ENCODE assay signal across 22 cellular contexts in genomic region chr12:4172999-4173398, GRCh38.
DNase-seq lines count a peak whose midpoint lies in the region; TF ChIP-seq lines count a peak whose summit lies in the region.
"Had no signal": no experiment of that assay in that cellular context is flagged by ENCODE, and none has a peak within 500 bp of the region (broad histone marks: within the 10 kb centered on the region; RNA-seq: fewer than 3 reads in every experiment).

No MANE protein-coding gene starts in this region.

- no peaks in the 10 kb centered on the region for H3K4me1 ChIP-seq in parathyroid adenoma
- H3K4me1 ChIP-seq: lower lobe of right lung had no signal

- 45 to 64% methylated on average over 4 of the region's 4 CpGs for WGBS in lower leg skin, 2 donors

- H3K27me3 ChIP-seq in parathyroid adenoma (ENCODE audit: control insufficient read depth, insufficient read depth, low read length): no peaks in the 10 kb centered on the region
- H3K27me3 ChIP-seq: BLaER1 treated with 17β-estradiol and CSF1 and Interleukin-3, amounts not matched to agents 10 nM and 100 nM had no signal

- H3K9ac ChIP-seq in parathyroid adenoma: no peak overlapping the region
- H3K9ac ChIP-seq: BLaER1 treated with 17β-estradiol and CSF1 and Interleukin-3, amounts not matched to agents 10 nM and 100 nM had no signal

- no peaks in the 10 kb centered on the region for H3K79me2 ChIP-seq in parathyroid adenoma

- peak; percentile 77 for DNase-seq in EH (ENCODE audit: low read depth)
- peak; percentile 23 for DNase-seq in LHCN-M2 (ENCODE audit: low read depth)
- peak; percentile 14 for DNase-seq in choroid plexus epithelial cell (ENCODE audit: low read depth)
- DNase-seq in SW 1271 (lab: John Stamatoyannopoulos, UW): no peak
- DNase-seq in HK-2 (ENCODE audit: unreplicated experiment): no peak
- no peak for DNase-seq in lower leg skin (ENCODE audit: low spot score in 2 of 2)
- DNase-seq: activated CD4-positive, alpha-beta T cell treated with anti-CD3 and anti-CD28 coated beads, Interleukin-2, amount 50 U/mL, for 1 hour; activated CD8-positive, alpha-beta memory T cell treated with anti-CD3 and anti-CD28 coated beads, Interleukin-2, amount 50 U/mL, for 48 hours; H7; Karpas-422; kidney; lower lobe of right lung; mucosa of descending colon; NCI-H1105; NCI-H1930; NCI-H526; retina; SHP77; stimulated activated CD4-positive, alpha-beta T cell treated with anti-CD3 and anti-CD28 coated beads, Interleukin-2, amount 100 ng/mL, for 24 hours; T1000 had no signal

- intact Hi-C loops in lower leg skin (cut with DNase I; ENCODE audit: low total_unique reads): no loop called here

- no peak overlapping the region for H3K27ac ChIP-seq in parathyroid adenoma
- H3K27ac ChIP-seq: BLaER1 treated with 17β-estradiol and CSF1 and Interleukin-3, amounts not matched to agents 10 nM and 100 nM; lower lobe of right lung had no signal

- no peaks in the 10 kb centered on the region for H3K36me3 ChIP-seq in parathyroid adenoma (ENCODE audit: control insufficient read depth, insufficient read depth, low read length)
- H3K36me3 ChIP-seq: BLaER1 treated with 17β-estradiol and CSF1 and Interleukin-3, amounts not matched to agents 10 nM and 100 nM; lower lobe of right lung had no signal

- no peaks in the 10 kb centered on the region for H3K9me3 ChIP-seq in parathyroid adenoma (ENCODE audit: control insufficient read depth, low read length)
- H3K9me3 ChIP-seq: BLaER1 treated with 17β-estradiol and CSF1 and Interleukin-3, amounts not matched to agents 10 nM and 100 nM; lower lobe of right lung; mucosa of descending colon had no signal

- peak overlapping the region; percentile 17 for H3K4me2 ChIP-seq in parathyroid adenoma (ENCODE audit: low read length)
- H3K4me2 ChIP-seq: BLaER1 treated with 17β-estradiol and CSF1 and Interleukin-3, amounts not matched to agents 10 nM and 100 nM had no signal

- no peak for TF ChIP-seq POLR2A in lower leg skin (IDR thresholded peaks at IDR 0.05)

- H3K4me3 ChIP-seq in choroid plexus epithelial cell (ENCODE audit: low read depth, low read length) (no peak overlapping the region), parathyroid adenoma (ENCODE audit: low read depth, low read length) (no peak overlapping the region), lower leg skin (ENCODE audit: low read depth, poor library complexity, severe bottlenecking) (no peak overlapping the region)
- H3K4me3 ChIP-seq: BLaER1 treated with 17β-estradiol and CSF1 and Interleukin-3, amounts not matched to agents 10 nM and 100 nM; lower lobe of right lung; mucosa of descending colon had no signal

- peak overlapping the region; percentile 3 for H2AFZ ChIP-seq in parathyroid adenoma

- TF ChIP-seq CTCF in choroid plexus epithelial cell (conservative IDR thresholded peaks at IDR 0.05; ENCODE audit: low read depth, low read length): no peak
- TF ChIP-seq CTCF in parathyroid adenoma (IDR thresholded peaks at IDR 0.05): no peak
- no peak for TF ChIP-seq CTCF in lower leg skin (IDR thresholded peaks at IDR 0.05)

Comparison
In these comparisons a context has a peak if more than half of its experiments do, and no peak if none do; other contexts are left out.
1. DNase-seq: peak in EH (single experiment), LHCN-M2 (single experiment) and choroid plexus epithelial cell (single experiment); none in SW 1271 (0 of 2), HK-2 (single experiment) and lower leg skin (0 of 2).